ENCODE assay signal across 9 cellular contexts in the genomic region with DNA sequence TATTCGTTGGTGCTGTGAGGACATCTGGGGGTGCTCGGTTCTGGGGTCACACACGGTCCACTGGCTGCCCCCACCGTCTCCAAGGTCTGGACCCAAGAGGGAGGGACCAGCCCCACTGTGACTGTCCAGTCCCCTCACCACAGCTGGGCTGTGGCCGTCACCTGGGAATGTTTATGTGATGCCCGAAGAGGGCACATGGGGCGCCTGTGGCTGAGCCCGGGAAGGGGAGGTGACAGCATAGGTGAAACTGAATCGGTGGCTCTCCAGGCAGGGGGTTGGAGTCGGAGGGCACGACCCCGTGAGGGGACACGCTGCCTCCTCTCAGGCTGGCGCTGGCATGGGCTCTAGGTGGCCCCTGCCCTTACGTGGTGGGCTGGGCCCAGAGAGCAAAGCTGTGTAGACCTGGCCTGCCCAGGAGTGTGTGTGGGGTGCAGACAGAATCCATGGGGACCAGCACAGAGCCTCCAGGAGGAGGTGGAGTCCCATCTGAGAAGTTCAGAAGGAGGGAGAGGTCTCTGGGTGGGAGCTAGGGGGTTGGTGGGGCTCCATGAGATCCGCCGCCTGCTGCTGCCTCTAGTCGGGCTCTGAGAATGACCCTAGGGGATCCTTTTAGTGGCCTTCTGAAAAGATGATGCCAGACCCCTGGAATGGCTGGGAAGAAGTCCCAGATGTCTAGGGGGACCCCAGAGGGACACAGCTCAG. TPM values are rescaled to one million over a fixed set of nuclear protein-coding genes. Genes with fewer than 3 reads are reported as not detected.
DNase-seq lines count a peak whose midpoint lies in the region; ATAC-seq and TF ChIP-seq lines count a peak whose summit lies in the region.
"Had no signal": no experiment of that assay in that cellular context is flagged by ENCODE, and none has a peak within 500 bp of the region (broad histone marks: within the 10 kb centered on the region; RNA-seq: fewer than 3 reads in every experiment).

No MANE protein-coding gene starts in this region.

- no peak for TF ChIP-seq CTCF in spleen (IDR thresholded peaks at IDR 0.05 in 8 of 11, conservative IDR thresholded peaks at IDR 0.05 in 3 of 11)

- no peak overlapping the region for H3K9ac ChIP-seq in HUES48 (ENCODE audit: low read depth, low read length)
- H3K9ac ChIP-seq in iPS-20b (ENCODE audit: low read depth, low read length) = no peak overlapping the region

- peaks cover 6% of the 10 kb centered on the region for H3K27me3 ChIP-seq in HUES48 (ENCODE audit: control insufficient read depth, insufficient read depth, low read length)
- peaks cover 10% of the 10 kb centered on the region for H3K27me3 ChIP-seq in iPS-20b (ENCODE audit: insufficient read depth, low read length)
- peaks cover 0 to 63% (median 28%) of the 10 kb centered on the region in 7 donors for H3K27me3 ChIP-seq in spleen (replicated peaks in 1 of 7)

- WGBS in spleen, 5 donors = 61 to 83% (median 79%) methylated on average over 12 to 18 of the region's 18 CpGs

- no peak for TF ChIP-seq POLR2A in spleen (IDR thresholded peaks at IDR 0.05)

- no peaks in the 10 kb centered on the region for H3K9me3 ChIP-seq in HUES48 (ENCODE audit: control insufficient read depth, insufficient read depth, low read length)
- H3K9me3 ChIP-seq in iPS-20b (ENCODE audit: insufficient read depth, low read depth, low read length) = no peaks in the 10 kb centered on the region
- H3K9me3 ChIP-seq in spleen = peaks cover 0 to 25% (median 17%) of the 10 kb centered on the region in 8 donors

- ATAC-seq in GM18861 (IDR thresholded peaks at IDR 0.05; ENCODE audit: unreplicated experiment) = no peak

- H3K4me1 ChIP-seq in HUES48 (ENCODE audit: control insufficient read depth, insufficient read depth, low read length) (peaks cover 9% of the 10 kb centered on the region; the same call in 1 of the 2 replicates), iPS-20b (ENCODE audit: insufficient read depth, low read length) (peaks cover 7% of the 10 kb centered on the region; the same call in 1 of the 2 replicates), spleen (peaks cover 0 to 64% (median 40%) of the 10 kb centered on the region in 6 donors)

- H3K4me3 ChIP-seq in HUES48 (ENCODE audit: low read depth, low read length) (peak overlapping the region; percentile 74; the same call in 1 of the 2 replicates), iPS-20b (ENCODE audit: low read length) (peak overlapping the region; percentile 74; the same call in 1 of the 2 replicates), spleen (peak overlapping the region in 7 of 8 donors; percentile 52 to 78 (median 59))

- intact Hi-C loops in spleen (cut with DNase I; ENCODE audit: low total_unique reads) = no loop called here

- DNase-seq in spleen (no peak), COR-L47 (lab: John Stamatoyannopoulos, UW) (no peak), HuH-7.5 (ENCODE audit: low spot score) (no peak)
- no peak for DNase-seq in stimulated activated naive CD4-positive, alpha-beta T cell treated with Interleukin-2 at 50 U/mL for 16 hours (lab: John Stamatoyannopoulos, UW)
- DNase-seq: NCI-H446 had no signal

- H3K36me3 ChIP-seq in HUES48 (ENCODE audit: control insufficient read depth, insufficient read depth, low read length) = peaks cover 5% of the 10 kb centered on the region
- H3K36me3 ChIP-seq in iPS-20b (ENCODE audit: insufficient read depth, low read depth, low read length) = no peaks in the 10 kb centered on the region
- no peaks in the 10 kb centered on the region for H3K36me3 ChIP-seq in spleen

- H3K27ac ChIP-seq in HUES48 (ENCODE audit: low read depth, low read length) (no peak overlapping the region), angular gyrus (ENCODE audit: low read depth, low read length) (peak overlapping the region; percentile 99), iPS-20b (ENCODE audit: low read length) (no peak overlapping the region), spleen (peak overlapping the region in 4 of 8 donors; percentile 70 to 80 (median 75))

RNA-seq across cellular contexts. Expression of a gene that starts 1.8 kb away (rescaled TPM):
- total RNA-seq in spleen = 10 to 100 TPM in 4 of 7 donors, 1 to 10 TPM in 3; 6.5 to 19.4 (median 13.0) TPM
- 1 to 10 TPM; 3.0 to 7.2 (median 4.5) TPM for polyA plus RNA-seq in spleen

RNA-seq across cellular contexts. Expression of a gene that starts 51.9 kb away (rescaled TPM):
- total RNA-seq in spleen = 100 to 1,000 TPM; 127 to 217 (median 167) TPM
- polyA plus RNA-seq in spleen = 100 to 1,000 TPM; 133 to 254 (median 213) TPM
